Comparison of ENCODE assay signal across 26 cellular contexts in genomic region chr9:89012294-89013042, GRCh38.
"Had no signal": no experiment of that assay in that cellular context is flagged by ENCODE, and none has a peak within 500 bp of the region (broad histone marks: within the 10 kb centered on the region; RNA-seq: fewer than 3 reads in every experiment).

No MANE protein-coding gene starts in this region.

- H3K9me3 ChIP-seq: adrenal gland, body of pancreas, breast epithelium, SJSA1, SK-N-SH had no signal

- H3K27me3 ChIP-seq: adrenal gland, body of pancreas, breast epithelium, SJSA1 had no signal

- H3K4me3 ChIP-seq: adrenal gland, body of pancreas, breast epithelium, SJSA1 had no signal

- DNase-seq: activated CD4-positive, alpha-beta memory T cell treated with anti-CD3 and anti-CD28 coated beads for 36 hours; activated CD4-positive, alpha-beta T cell treated with anti-CD3 and anti-CD28 coated beads for 4 hours; activated CD4-positive, alpha-beta T cell treated with anti-CD3 and anti-CD28 coated beads, Interleukin-2, amount 50 U/mL, for 1 hour; activated CD4-positive, CD25-positive, alpha-beta regulatory T cell treated with anti-CD3 and anti-CD28 coated beads, Interleukin-2, amount 50 U/mL, for 72 hours; activated CD8-positive, alpha-beta memory T cell treated with anti-CD3 and anti-CD28 coated beads, Interleukin-2, amount 50 U/mL, for 4 hours; activated gamma-delta T cell treated with Interleukin-2 at 50 U/mL for 16 hours; activated naive CD4-positive, alpha-beta T cell treated with anti-CD3 and anti-CD28 coated beads for 36 hours; activated T-cell treated with anti-CD3 and anti-CD28 coated beads for 4 hours; activated T-cell treated with anti-CD3 and anti-CD28 coated beads, Interleukin-2, amount 50 U/mL, for 4 hours; body of pancreas; MM.1S; MV-4-11; NCI-H1092; NCI-H1436 treated with DMSO at 0.1 percent for 48 hours; NCI-H1694 treated with DMSO at 0.1 percent for 48 hours; NCI-H2029; NCI-H345; NCI-H524 treated with DMSO at 0.1 percent for 48 hours; SHP77; SK-N-SH had no signal

- H3K4me2 ChIP-seq: KMS-11, SK-N-SH had no signal

- H3K9me2 ChIP-seq: SK-N-SH had no signal

- H3K9ac ChIP-seq: KMS-11, SK-N-SH had no signal

- ATAC-seq: activated naive CD4-positive, alpha-beta T cell treated with anti-CD3 and anti-CD28 coated beads, Interleukin-2, amount 50 U/mL, for 72 hours; activated T-cell treated with anti-CD3 and anti-CD28 coated beads, Interleukin-2, amount 50 U/mL, for 4 hours; body of pancreas; Panc1 had no signal

- H3K27ac ChIP-seq: adrenal gland, body of pancreas, breast epithelium, KMS-11, SJSA1 had no signal

- H3K36me3 ChIP-seq: adrenal gland, breast epithelium, SJSA1 had no signal

- H3K4me1 ChIP-seq: adrenal gland, body of pancreas, breast epithelium, SJSA1 had no signal
